Comparison of ENCODE assay signal across 1 cellular context in the genomic region with DNA sequence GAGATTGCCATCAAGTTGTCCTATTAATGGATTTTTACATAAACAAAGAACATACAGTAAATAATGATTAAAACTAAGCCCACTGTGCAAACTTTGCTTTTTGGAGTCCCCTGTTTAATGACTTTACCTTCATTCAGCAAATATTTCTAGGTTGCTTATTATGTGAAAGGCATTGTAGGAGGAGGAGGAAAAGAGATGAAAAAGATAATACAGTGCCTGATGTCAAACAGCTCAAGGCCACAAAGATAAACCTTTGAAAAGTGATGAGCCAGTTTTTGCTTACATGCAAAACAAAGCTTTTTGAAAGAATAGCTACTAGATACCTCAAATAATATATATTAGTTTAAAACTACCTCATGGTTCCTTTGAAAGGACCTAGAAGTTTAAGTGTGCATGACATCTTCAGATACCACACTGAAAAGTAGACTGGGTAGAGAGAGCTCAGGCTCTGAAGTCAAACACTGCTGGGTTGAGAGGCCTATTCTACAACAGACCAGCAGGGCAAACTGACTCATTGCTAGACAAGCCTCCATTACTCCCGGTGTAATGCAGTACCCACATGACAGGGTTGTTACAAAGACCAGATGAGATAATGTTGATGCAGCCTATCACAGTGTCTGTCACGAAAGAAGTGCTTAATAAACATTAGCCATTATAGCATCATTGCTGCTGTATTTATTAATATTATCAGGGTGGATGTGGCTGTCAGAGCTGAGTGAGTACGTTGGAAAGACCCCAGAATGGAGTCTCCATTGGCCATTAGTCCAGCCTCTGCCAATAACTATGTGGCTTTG.
TF ChIP-seq lines count a peak whose summit lies in the region.

No MANE protein-coding gene starts in this region.

TF ChIP-seq in HepG2, 621 proteins besides CTCF, POLR2A, EP300 and RAD21 (continued from another document and continues in another):
- TF ChIP-seq, protein P1, sequence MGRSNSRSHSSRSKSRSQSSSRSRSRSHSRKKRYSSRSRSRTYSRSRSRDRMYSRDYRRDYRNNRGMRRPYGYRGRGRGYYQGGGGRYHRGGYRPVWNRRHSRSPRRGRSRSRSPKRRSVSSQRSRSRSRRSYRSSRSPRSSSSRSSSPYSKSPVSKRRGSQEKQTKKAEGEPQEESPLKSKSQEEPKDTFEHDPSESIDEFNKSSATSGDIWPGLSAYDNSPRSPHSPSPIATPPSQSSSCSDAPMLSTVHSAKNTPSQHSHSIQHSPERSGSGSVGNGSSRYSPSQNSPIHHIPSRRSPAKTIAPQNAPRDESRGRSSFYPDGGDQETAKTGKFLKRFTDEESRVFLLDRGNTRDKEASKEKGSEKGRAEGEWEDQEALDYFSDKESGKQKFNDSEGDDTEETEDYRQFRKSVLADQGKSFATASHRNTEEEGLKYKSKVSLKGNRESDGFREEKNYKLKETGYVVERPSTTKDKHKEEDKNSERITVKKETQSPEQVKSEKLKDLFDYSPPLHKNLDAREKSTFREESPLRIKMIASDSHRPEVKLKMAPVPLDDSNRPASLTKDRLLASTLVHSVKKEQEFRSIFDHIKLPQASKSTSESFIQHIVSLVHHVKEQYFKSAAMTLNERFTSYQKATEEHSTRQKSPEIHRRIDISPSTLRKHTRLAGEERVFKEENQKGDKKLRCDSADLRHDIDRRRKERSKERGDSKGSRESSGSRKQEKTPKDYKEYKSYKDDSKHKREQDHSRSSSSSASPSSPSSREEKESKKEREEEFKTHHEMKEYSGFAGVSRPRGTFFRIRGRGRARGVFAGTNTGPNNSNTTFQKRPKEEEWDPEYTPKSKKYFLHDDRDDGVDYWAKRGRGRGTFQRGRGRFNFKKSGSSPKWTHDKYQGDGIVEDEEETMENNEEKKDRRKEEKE (IDR thresholded peaks at IDR 0.05): no peak
- TF ChIP-seq ZNF20 (CRISPR knock-in tag; IDR thresholded peaks at IDR 0.05): no peak
- TF ChIP-seq, protein P2, sequence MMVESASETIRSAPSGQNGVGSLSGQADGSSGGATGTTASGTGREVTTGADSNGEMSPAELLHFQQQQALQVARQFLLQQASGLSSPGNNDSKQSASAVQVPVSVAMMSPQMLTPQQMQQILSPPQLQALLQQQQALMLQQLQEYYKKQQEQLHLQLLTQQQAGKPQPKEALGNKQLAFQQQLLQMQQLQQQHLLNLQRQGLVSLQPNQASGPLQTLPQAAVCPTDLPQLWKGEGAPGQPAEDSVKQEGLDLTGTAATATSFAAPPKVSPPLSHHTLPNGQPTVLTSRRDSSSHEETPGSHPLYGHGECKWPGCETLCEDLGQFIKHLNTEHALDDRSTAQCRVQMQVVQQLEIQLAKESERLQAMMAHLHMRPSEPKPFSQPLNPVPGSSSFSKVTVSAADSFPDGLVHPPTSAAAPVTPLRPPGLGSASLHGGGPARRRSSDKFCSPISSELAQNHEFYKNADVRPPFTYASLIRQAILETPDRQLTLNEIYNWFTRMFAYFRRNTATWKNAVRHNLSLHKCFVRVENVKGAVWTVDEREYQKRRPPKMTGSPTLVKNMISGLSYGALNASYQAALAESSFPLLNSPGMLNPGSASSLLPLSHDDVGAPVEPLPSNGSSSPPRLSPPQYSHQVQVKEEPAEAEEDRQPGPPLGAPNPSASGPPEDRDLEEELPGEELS (CRISPR knock-in tag; IDR thresholded peaks at IDR 0.05): peak; percentile 71
- no peak for TF ChIP-seq YY1 (IDR thresholded peaks at IDR 0.05; ENCODE audit: insufficient read depth, insufficient replicate concordance, low read depth, low read length)
- TF ChIP-seq, protein P3, sequence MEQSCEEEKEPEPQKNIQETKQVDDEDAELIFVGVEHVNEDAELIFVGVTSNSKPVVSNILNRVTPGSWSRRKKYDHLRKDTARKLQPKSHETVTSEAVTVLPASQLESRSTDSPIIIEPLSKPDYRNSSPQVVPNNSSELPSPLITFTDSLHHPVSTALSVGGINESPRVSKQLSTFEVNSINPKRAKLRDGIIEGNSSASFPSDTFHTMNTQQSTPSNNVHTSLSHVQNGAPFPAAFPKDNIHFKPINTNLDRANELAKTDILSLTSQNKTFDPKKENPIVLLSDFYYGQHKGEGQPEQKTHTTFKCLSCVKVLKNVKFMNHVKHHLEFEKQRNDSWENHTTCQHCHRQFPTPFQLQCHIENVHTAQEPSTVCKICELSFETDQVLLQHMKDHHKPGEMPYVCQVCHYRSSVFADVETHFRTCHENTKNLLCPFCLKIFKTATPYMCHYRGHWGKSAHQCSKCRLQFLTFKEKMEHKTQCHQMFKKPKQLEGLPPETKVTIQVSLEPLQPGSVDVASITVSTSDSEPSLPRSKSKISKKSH (CRISPR knock-in tag; IDR thresholded peaks at IDR 0.05; ENCODE audit: borderline replicate concordance): no peak
- TF ChIP-seq ZIK1 (CRISPR knock-in tag; IDR thresholded peaks at IDR 0.05; ENCODE audit: borderline replicate concordance, low read depth): no peak
- TF ChIP-seq SRY (CRISPR knock-in tag; IDR thresholded peaks at IDR 0.05): no peak
- TF ChIP-seq ZNF432 (CRISPR knock-in tag; IDR thresholded peaks at IDR 0.05; ENCODE audit: borderline replicate concordance): no peak
- no peak for TF ChIP-seq ZNF841 (CRISPR knock-in tag; IDR thresholded peaks at IDR 0.05; ENCODE audit: borderline replicate concordance)
- TF ChIP-seq HDAC6 (IDR thresholded peaks at IDR 0.05; ENCODE audit: low read depth, low read length): no peak
- TF ChIP-seq ZNF468 (CRISPR knock-in tag; IDR thresholded peaks at IDR 0.05): no peak
- no peak for TF ChIP-seq ZFP90 (CRISPR knock-in tag; IDR thresholded peaks at IDR 0.05; ENCODE audit: borderline replicate concordance)
- no peak for TF ChIP-seq SMC3 (IDR thresholded peaks at IDR 0.05; ENCODE audit: low read length)
- no peak for TF ChIP-seq BRCA1 (CRISPR knock-in tag; IDR thresholded peaks at IDR 0.05)
- no peak for TF ChIP-seq ZNF225 (CRISPR knock-in tag; IDR thresholded peaks at IDR 0.05)
- no peak for TF ChIP-seq ZNF3 (CRISPR knock-in tag; IDR thresholded peaks at IDR 0.05)
- no peak for TF ChIP-seq SIX1 (CRISPR knock-in tag; IDR thresholded peaks at IDR 0.05; ENCODE audit: borderline replicate concordance)
- no peak for TF ChIP-seq ZNF672 (CRISPR knock-in tag; IDR thresholded peaks at IDR 0.05)
- TF ChIP-seq ZNF543 (CRISPR knock-in tag; IDR thresholded peaks at IDR 0.05): no peak
- TF ChIP-seq POLR2G (IDR thresholded peaks at IDR 0.05; ENCODE audit: low read depth, low read length): no peak
- TF ChIP-seq ZNF33A (CRISPR knock-in tag; IDR thresholded peaks at IDR 0.05; ENCODE audit: borderline replicate concordance): no peak
- TF ChIP-seq, protein P4, sequence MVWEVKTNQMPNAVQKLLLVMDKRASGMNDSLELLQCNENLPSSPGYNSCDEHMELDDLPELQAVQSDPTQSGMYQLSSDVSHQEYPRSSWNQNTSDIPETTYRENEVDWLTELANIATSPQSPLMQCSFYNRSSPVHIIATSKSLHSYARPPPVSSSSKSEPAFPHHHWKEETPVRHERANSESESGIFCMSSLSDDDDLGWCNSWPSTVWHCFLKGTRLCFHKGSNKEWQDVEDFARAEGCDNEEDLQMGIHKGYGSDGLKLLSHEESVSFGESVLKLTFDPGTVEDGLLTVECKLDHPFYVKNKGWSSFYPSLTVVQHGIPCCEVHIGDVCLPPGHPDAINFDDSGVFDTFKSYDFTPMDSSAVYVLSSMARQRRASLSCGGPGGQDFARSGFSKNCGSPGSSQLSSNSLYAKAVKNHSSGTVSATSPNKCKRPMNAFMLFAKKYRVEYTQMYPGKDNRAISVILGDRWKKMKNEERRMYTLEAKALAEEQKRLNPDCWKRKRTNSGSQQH (CRISPR knock-in tag; IDR thresholded peaks at IDR 0.05; ENCODE audit: low read depth): no peak
- no peak for TF ChIP-seq NFYC (CRISPR knock-in tag; IDR thresholded peaks at IDR 0.05)
- TF ChIP-seq SETDB1 (CRISPR knock-in tag; IDR thresholded peaks at IDR 0.05; ENCODE audit: borderline replicate concordance): no peak
- TF ChIP-seq TBL1XR1 (IDR thresholded peaks at IDR 0.05; ENCODE audit: borderline replicate concordance, low read length, partially characterized antibody): no peak
- TF ChIP-seq DR1 (CRISPR knock-in tag; IDR thresholded peaks at IDR 0.05): no peak
- peak; percentile 50; the same call in 1 of the 2 replicates for TF ChIP-seq NFIC (IDR thresholded peaks at IDR 0.05; ENCODE audit: low read length)
- TF ChIP-seq HMG20B (CRISPR knock-in tag; conservative IDR thresholded peaks at IDR 0.05): no peak
- TF ChIP-seq YEATS2 (CRISPR knock-in tag; IDR thresholded peaks at IDR 0.05; ENCODE audit: borderline replicate concordance): 0 out of 2 replicates have a peak, but pooled peaks have one; percentile 28
- no peak for TF ChIP-seq KAT7 (CRISPR knock-in tag; IDR thresholded peaks at IDR 0.05; ENCODE audit: borderline replicate concordance)
- TF ChIP-seq EHMT2 (IDR thresholded peaks at IDR 0.05; ENCODE audit: borderline replicate concordance, low read depth, low read length): peak; percentile 55; the same call in 1 of the 2 replicates
- no peak for TF ChIP-seq ZNF556 (CRISPR knock-in tag; IDR thresholded peaks at IDR 0.05; ENCODE audit: borderline replicate concordance)
- TF ChIP-seq, protein P5, sequence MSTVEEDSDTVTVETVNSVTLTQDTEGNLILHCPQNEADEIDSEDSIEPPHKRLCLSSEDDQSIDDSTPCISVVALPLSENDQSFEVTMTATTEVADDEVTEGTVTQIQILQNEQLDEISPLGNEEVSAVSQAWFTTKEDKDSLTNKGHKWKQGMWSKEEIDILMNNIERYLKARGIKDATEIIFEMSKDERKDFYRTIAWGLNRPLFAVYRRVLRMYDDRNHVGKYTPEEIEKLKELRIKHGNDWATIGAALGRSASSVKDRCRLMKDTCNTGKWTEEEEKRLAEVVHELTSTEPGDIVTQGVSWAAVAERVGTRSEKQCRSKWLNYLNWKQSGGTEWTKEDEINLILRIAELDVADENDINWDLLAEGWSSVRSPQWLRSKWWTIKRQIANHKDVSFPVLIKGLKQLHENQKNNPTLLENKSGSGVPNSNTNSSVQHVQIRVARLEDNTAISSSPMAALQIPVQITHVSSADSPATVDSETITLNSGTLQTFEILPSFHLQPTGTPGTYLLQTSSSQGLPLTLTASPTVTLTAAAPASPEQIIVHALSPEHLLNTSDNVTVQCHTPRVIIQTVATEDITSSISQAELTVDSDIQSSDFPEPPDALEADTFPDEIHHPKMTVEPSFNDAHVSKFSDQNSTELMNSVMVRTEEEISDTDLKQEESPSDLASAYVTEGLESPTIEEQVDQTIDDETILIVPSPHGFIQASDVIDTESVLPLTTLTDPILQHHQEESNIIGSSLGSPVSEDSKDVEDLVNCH (CRISPR knock-in tag; IDR thresholded peaks at IDR 0.05): no peak
- TF ChIP-seq, protein P6, sequence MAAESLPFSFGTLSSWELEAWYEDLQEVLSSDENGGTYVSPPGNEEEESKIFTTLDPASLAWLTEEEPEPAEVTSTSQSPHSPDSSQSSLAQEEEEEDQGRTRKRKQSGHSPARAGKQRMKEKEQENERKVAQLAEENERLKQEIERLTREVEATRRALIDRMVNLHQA (CRISPR knock-in tag; IDR thresholded peaks at IDR 0.05): no peak
- TF ChIP-seq, protein P7, sequence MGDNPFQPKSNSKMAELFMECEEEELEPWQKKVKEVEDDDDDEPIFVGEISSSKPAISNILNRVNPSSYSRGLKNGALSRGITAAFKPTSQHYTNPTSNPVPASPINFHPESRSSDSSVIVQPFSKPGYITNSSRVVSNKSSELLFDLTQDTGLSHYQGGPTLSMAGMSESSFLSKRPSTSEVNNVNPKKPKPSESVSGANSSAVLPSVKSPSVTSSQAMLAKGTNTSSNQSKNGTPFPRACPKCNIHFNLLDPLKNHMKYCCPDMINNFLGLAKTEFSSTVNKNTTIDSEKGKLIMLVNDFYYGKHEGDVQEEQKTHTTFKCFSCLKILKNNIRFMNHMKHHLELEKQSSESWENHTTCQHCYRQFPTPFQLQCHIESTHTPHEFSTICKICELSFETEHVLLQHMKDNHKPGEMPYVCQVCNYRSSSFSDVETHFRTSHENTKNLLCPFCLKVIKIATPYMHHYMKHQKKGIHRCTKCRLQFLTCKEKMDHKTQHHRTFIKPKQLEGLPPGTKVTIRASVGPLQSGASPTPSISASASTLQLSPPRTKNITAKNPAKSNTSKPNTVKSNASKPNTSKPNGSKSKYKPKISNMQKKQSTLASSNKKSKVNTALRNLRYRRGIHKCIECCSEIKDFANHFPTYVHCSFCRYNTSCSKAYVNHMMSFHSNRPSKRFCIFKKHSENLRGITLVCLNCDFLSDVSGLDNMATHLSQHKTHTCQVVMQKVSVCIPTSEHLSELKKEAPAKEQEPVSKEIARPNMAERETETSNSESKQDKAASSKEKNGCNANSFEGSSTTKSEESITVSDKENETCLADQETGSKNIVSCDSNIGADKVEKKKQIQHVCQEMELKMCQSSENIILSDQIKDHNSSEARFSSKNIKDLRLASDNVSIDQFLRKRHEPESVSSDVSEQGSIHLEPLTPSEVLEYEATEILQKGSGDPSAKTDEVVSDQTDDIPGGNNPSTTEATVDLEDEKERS (CRISPR knock-in tag; IDR thresholded peaks at IDR 0.05): no peak
